7 cellular contexts compared by ENCODE assay signal in the genomic region with DNA sequence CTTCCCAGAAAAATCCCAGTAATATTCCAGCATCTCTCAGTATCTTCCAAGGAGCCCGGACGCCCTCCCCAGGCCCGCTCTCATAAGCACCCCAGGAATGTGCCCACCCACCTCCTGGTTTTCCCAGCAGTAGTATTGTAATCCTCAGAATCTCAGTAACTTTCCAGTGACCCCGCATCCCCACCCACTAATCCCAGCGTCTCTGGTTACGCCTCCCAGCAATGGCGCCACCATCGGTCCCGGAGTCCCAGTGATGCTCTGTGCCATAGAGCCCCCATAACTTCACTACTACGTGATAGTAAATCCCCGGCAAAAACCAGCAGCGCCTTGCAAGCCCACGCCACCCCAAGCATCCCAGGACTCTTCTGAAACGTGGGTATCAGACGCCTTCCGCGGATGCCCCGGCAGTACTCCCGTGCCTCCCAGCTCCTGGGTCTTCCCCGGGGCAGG. TPM values are rescaled to one million over a fixed set of nuclear protein-coding genes. Genes with fewer than 3 reads are reported as not detected.
DNase-seq lines count a peak whose midpoint lies in the region; ATAC-seq and TF ChIP-seq lines count a peak whose summit lies in the region.

No MANE protein-coding gene starts in this region.

- no peaks in the 10 kb centered on the region for H3K9me3 ChIP-seq in SU-DHL-6 (ENCODE audit: insufficient read depth, low read length)
- no peaks in the 10 kb centered on the region for H3K9me3 ChIP-seq in gastrocnemius medialis

- DNase-seq in GM04504 (ENCODE audit: low read depth), result peak; percentile 70
- DNase-seq in central memory CD8-positive, alpha-beta T cell (ENCODE audit: low spot score in 2 of 2), result no peak
- DNase-seq in inferior parietal cortex (ENCODE audit: extremely low spot score), result peak; percentile 68
- no peak for DNase-seq in gastrocnemius medialis

- H3K27ac Mint-ChIP-seq in central memory CD8-positive, alpha-beta T cell (ENCODE audit: low read depth), result peak overlapping the region; percentile 87

- H3K4me1 ChIP-seq in gastrocnemius medialis, result peaks cover 15 to 23% of the 10 kb centered on the region in 2 donors

- H3K9me3 Mint-ChIP-seq in central memory CD8-positive, alpha-beta T cell, result no peaks in the 10 kb centered on the region

- H3K79me2 ChIP-seq in SU-DHL-6 (ENCODE audit: insufficient read depth, low read length), result no peaks in the 10 kb centered on the region

- H3K36me3 ChIP-seq in SU-DHL-6 (ENCODE audit: low read length) (no peaks in the 10 kb centered on the region), gastrocnemius medialis (peaks cover 0 to 32% of the 10 kb centered on the region in 2 donors)

- in situ Hi-C loops in gastrocnemius medialis (cut with MboI; ENCODE audit: low sequenced_read_pairs in 4 of 4), result loop anchor here in 1 of 4 donors (25.0 kb wide), 1 partner anchor 147 kb away; no protein-coding TSS in a partner anchor

- no peaks in the 10 kb centered on the region for H3K27me3 Mint-ChIP-seq in central memory CD8-positive, alpha-beta T cell

- no peak for TF ChIP-seq POLR2A in gastrocnemius medialis (IDR thresholded peaks at IDR 0.05)

- peak overlapping the region; percentile 39 for H3K27ac ChIP-seq in SU-DHL-6 (ENCODE audit: low read depth, low read length)
- H3K27ac ChIP-seq in gastrocnemius medialis, result peak overlapping the region; percentile 86 to 90 (median 88)

- peak overlapping the region; percentile 73 for H2AFZ ChIP-seq in SU-DHL-6 (ENCODE audit: low read depth, low read length, severe bottlenecking)

- peak overlapping the region; percentile 73 for H3K9ac ChIP-seq in SU-DHL-6 (ENCODE audit: low read length)

- no peaks in the 10 kb centered on the region for H3F3A ChIP-seq in SU-DHL-6 (ENCODE audit: insufficient read depth)

- H3K4me3 ChIP-seq in SU-DHL-6 (ENCODE audit: insufficient read depth, low read length, poor library complexity, severe bottlenecking) (peak overlapping the region; percentile 90), gastrocnemius medialis (peak overlapping the region; percentile 88 to 92 (median 90))

- H3K4me3 Mint-ChIP-seq in central memory CD8-positive, alpha-beta T cell, result peak overlapping the region; percentile 94

- H3K4me1 Mint-ChIP-seq in central memory CD8-positive, alpha-beta T cell, result peaks cover 24% of the 10 kb centered on the region

- ATAC-seq in HG03571 (IDR thresholded peaks at IDR 0.05; ENCODE audit: unreplicated experiment), result peak; percentile 11
- ATAC-seq in central memory CD8-positive, alpha-beta T cell (replicated peaks; ENCODE audit: extremely low read depth, poor library complexity, severe bottlenecking), result peak; percentile 42
- peak; percentile 34 to 53 for ATAC-seq in gastrocnemius medialis
- no peak for ATAC-seq in GM21619 (IDR thresholded peaks at IDR 0.05; ENCODE audit: unreplicated experiment)

- H3K36me3 Mint-ChIP-seq in central memory CD8-positive, alpha-beta T cell (ENCODE audit: insufficient read depth), result peaks cover 15% of the 10 kb centered on the region

- H3K4me2 ChIP-seq in SU-DHL-6 (ENCODE audit: low read depth, low read length, poor library complexity, severe bottlenecking), result peak overlapping the region; percentile 79

- H4K20me1 ChIP-seq in SU-DHL-6 (ENCODE audit: low read depth, low read length), result no peaks in the 10 kb centered on the region

- intact Hi-C loops in gastrocnemius medialis (cut with DNase I; ENCODE audit: low total_unique reads), result loop anchor here (1.0 to 2.0 kb wide), 5 partner anchors 12 to 795 kb away; a partner anchor contains a TSS

- no peaks in the 10 kb centered on the region for H3K9me2 ChIP-seq in SU-DHL-6 (replicated peaks; ENCODE audit: insufficient read depth, low read length)

- no peak for TF ChIP-seq CTCF in SU-DHL-6 (IDR thresholded peaks at IDR 0.05; ENCODE audit: insufficient read depth, low read length, poor library complexity, severe bottlenecking)
- TF ChIP-seq CTCF in gastrocnemius medialis (IDR thresholded peaks at IDR 0.05 in 4 of 5, conservative IDR thresholded peaks at IDR 0.05 in 1 of 5), result no peak

- no peaks in the 10 kb centered on the region for H3K27me3 ChIP-seq in SU-DHL-6 (ENCODE audit: low read length)
- H3K27me3 ChIP-seq in gastrocnemius medialis, result no peaks in the 10 kb centered on the region

RNA-seq across cellular contexts. Expression of a gene that starts 1.0 kb away (rescaled TPM):
- 100 to 1,000 TPM in 1 of 4 donors, 10 to 100 TPM in 3; 61.4 to 101 (median 75.1) TPM for total RNA-seq in gastrocnemius medialis

RNA-seq across cellular contexts. Expression of a gene that starts 12.1 kb away (rescaled TPM):
- total RNA-seq in gastrocnemius medialis, result 10 to 100 TPM in 3 of 4 donors, 1 to 10 TPM in 1; 9.2 to 13.6 (median 11.5) TPM

RNA-seq across cellular contexts. Expression of a gene that starts 18.7 kb away (rescaled TPM):
- 100 to 1,000 TPM in 2 of 4 donors, 10 to 100 TPM in 2; 69.8 to 139 (median 116) TPM for total RNA-seq in gastrocnemius medialis

RNA-seq across cellular contexts. Expression of a gene that starts 45.7 kb away (rescaled TPM):
- total RNA-seq in gastrocnemius medialis, result 1 to 10 TPM in 2 of 4 donors, under 1 TPM in 1, not detected in 1; 0.51 to 1.4 (median 1.1) TPM

Comparison
In these comparisons a context has a peak if more than half of its experiments do, and no peak if none do; other contexts are left out.
1. DNase-seq: peak in GM04504 (single experiment) and inferior parietal cortex (single experiment); none in central memory CD8-positive, alpha-beta T cell (0 of 2) and gastrocnemius medialis (0 of 2).